Comparison of ENCODE assay signal across 10 cellular contexts in genomic region chr16:12260647-12261262, GRCh38.
DNase-seq lines count a peak whose midpoint lies in the region; ATAC-seq, FAIRE-seq and TF ChIP-seq lines count a peak whose summit lies in the region.
"Had no signal": no experiment of that assay in that cellular context is flagged by ENCODE, and none has a peak within 500 bp of the region (broad histone marks: within the 10 kb centered on the region; RNA-seq: fewer than 3 reads in every experiment).

No MANE protein-coding gene starts in this region.

- no peak overlapping the region for H3K4me3 Mint-ChIP-seq in chondrocyte (ENCODE audit: unreplicated experiment)
- no peak overlapping the region for H3K4me3 Mint-ChIP-seq in effector memory CD8-positive, alpha-beta T cell
- H3K4me3 Mint-ChIP-seq in activated T-cell treated with anti-CD3 and anti-CD28 coated beads, Interleukin-2, amount 50 U/mL, for 24 hours: no peak overlapping the region
- H3K4me3 Mint-ChIP-seq: activated naive CD8-positive, alpha-beta T cell treated with anti-CD3 and anti-CD28 coated beads, Interleukin-2, amount 50 U/mL, for 24 hours had no signal

- peaks cover 11% of the 10 kb centered on the region for H3K4me1 Mint-ChIP-seq in chondrocyte (ENCODE audit: low read depth)
- peaks cover 0 to 6% of the 10 kb centered on the region in 2 donors for H3K4me1 Mint-ChIP-seq in effector memory CD8-positive, alpha-beta T cell (ENCODE audit: low read depth in 2 of 2)
- no peaks in the 10 kb centered on the region for H3K4me1 Mint-ChIP-seq in activated T-cell treated with anti-CD3 and anti-CD28 coated beads, Interleukin-2, amount 50 U/mL, for 24 hours (ENCODE audit: low read depth)
- H3K4me1 Mint-ChIP-seq: activated naive CD8-positive, alpha-beta T cell treated with anti-CD3 and anti-CD28 coated beads, Interleukin-2, amount 50 U/mL, for 24 hours had no signal

- no peaks in the 10 kb centered on the region for H3K9me3 Mint-ChIP-seq in chondrocyte (ENCODE audit: low read depth)
- no peaks in the 10 kb centered on the region for H3K9me3 Mint-ChIP-seq in effector memory CD8-positive, alpha-beta T cell
- H3K9me3 Mint-ChIP-seq in activated T-cell treated with anti-CD3 and anti-CD28 coated beads, Interleukin-2, amount 50 U/mL, for 24 hours: no peaks in the 10 kb centered on the region
- H3K9me3 Mint-ChIP-seq: activated naive CD8-positive, alpha-beta T cell treated with anti-CD3 and anti-CD28 coated beads, Interleukin-2, amount 50 U/mL, for 24 hours had no signal

- ATAC-seq in A549: peak; percentile 89 to 99
- ATAC-seq in GM19351 (IDR thresholded peaks at IDR 0.05; ENCODE audit: unreplicated experiment): no peak
- no peak for ATAC-seq in effector memory CD8-positive, alpha-beta T cell (replicated peaks)
- no peak for ATAC-seq in HG03520 (IDR thresholded peaks at IDR 0.05; ENCODE audit: unreplicated experiment)
- ATAC-seq: activated naive CD8-positive, alpha-beta T cell treated with anti-CD3 and anti-CD28 coated beads, Interleukin-2, amount 50 U/mL, for 24 hours had no signal

- no peaks in the 10 kb centered on the region for H3K27me3 Mint-ChIP-seq in chondrocyte (ENCODE audit: low read depth)
- no peaks in the 10 kb centered on the region for H3K27me3 Mint-ChIP-seq in effector memory CD8-positive, alpha-beta T cell
- H3K27me3 Mint-ChIP-seq in activated T-cell treated with anti-CD3 and anti-CD28 coated beads, Interleukin-2, amount 50 U/mL, for 24 hours: no peaks in the 10 kb centered on the region
- H3K27me3 Mint-ChIP-seq: activated naive CD8-positive, alpha-beta T cell treated with anti-CD3 and anti-CD28 coated beads, Interleukin-2, amount 50 U/mL, for 24 hours had no signal

- CTCF ChIA-PET in A549 (lab: Yijun Ruan, JAX): interaction anchor here (0.6 to 2.7 kb wide), 10 partner anchors 10 to 731 kb away, joined by 3 to 13 read pairs (median 4); no protein-coding TSS in a partner anchor

- H3K4me3 ChIP-seq in A549: peak overlapping the region; percentile 34
- no peak overlapping the region for H3K4me3 ChIP-seq in MG63

- 7% methylated on average over 19 of the region's 31 CpGs for WGBS in A549 (ENCODE audit: missing lambda C conversion rate)

- H3K4me1 ChIP-seq in A549: peaks cover 15% of the 10 kb centered on the region

- no peak overlapping the region for H3K27ac Mint-ChIP-seq in chondrocyte (ENCODE audit: unreplicated experiment)
- no peak overlapping the region for H3K27ac Mint-ChIP-seq in effector memory CD8-positive, alpha-beta T cell
- no peak overlapping the region for H3K27ac Mint-ChIP-seq in activated T-cell treated with anti-CD3 and anti-CD28 coated beads, Interleukin-2, amount 50 U/mL, for 24 hours
- H3K27ac Mint-ChIP-seq: activated naive CD8-positive, alpha-beta T cell treated with anti-CD3 and anti-CD28 coated beads, Interleukin-2, amount 50 U/mL, for 24 hours had no signal

- POLR2A ChIA-PET in A549 (lab: Yijun Ruan, JAX): interaction anchor here (1.2 kb wide), 1 partner anchor 29 kb away, joined by 4 read pairs; no protein-coding TSS in a partner anchor

- no peak for FAIRE-seq in A549 (lab: Jason Lieb, UNC)

- H3K9me3 ChIP-seq in A549: no peaks in the 10 kb centered on the region
- no peaks in the 10 kb centered on the region for H3K9me3 ChIP-seq in MG63

- peak overlapping the region; percentile 71 for H3K4me2 ChIP-seq in A549

- no peaks in the 10 kb centered on the region for H3K27me3 ChIP-seq in MG63

- DNase-seq in A549 (ENCODE audit: low read depth in 1 of 2, low spot score in 1 of 2) (peak; percentile 64 to 71), MG63 (peak; percentile 14), chondrocyte (ENCODE audit: low spot score) (no peak), iris pigment epithelial cell (ENCODE audit: low read depth) (peak; percentile 36)
- DNase-seq in effector memory CD8-positive, alpha-beta T cell: no peak
- DNase-seq in activated T-cell treated with anti-CD3 and anti-CD28 coated beads, Interleukin-2, amount 50 U/mL, for 24 hours: no peak
- DNase-seq: activated naive CD8-positive, alpha-beta T cell treated with anti-CD3 and anti-CD28 coated beads, Interleukin-2, amount 50 U/mL, for 24 hours; NCI-H226 had no signal

- peaks cover 4% of the 10 kb centered on the region for H3K36me3 Mint-ChIP-seq in chondrocyte (ENCODE audit: low read depth)
- H3K36me3 Mint-ChIP-seq in effector memory CD8-positive, alpha-beta T cell (ENCODE audit: insufficient read depth): peaks cover 4% of the 10 kb centered on the region
- no peaks in the 10 kb centered on the region for H3K36me3 Mint-ChIP-seq in activated T-cell treated with anti-CD3 and anti-CD28 coated beads, Interleukin-2, amount 50 U/mL, for 24 hours (ENCODE audit: low read depth)

- TF ChIP-seq RAD21 in A549 (conservative IDR thresholded peaks at IDR 0.05 in 1 of 2, IDR thresholded peaks at IDR 0.05 in 1 of 2): peak in 1 of 2 experiments; percentile 27; a peak in 1 of 5 replicates

- peak overlapping the region in 1 of 2 experiments; percentile 25; a peak in 1 of 6 replicates for H3K27ac ChIP-seq in A549

- no peaks in the 10 kb centered on the region for H3K36me3 ChIP-seq in MG63

- TF ChIP-seq EP300 in A549 (IDR thresholded peaks at IDR 0.05): no peak

- TF ChIP-seq CTCF in A549 (IDR thresholded peaks at IDR 0.05) (0 out of 3 replicates have a peak, but pooled peaks have one; percentile 28), chondrocyte (IDR thresholded peaks at IDR 0.05) (peak; percentile 17)

- TF ChIP-seq POLR2A in A549 (IDR thresholded peaks at IDR 0.05; ENCODE audit: low read length): no peak

TF ChIP-seq in A549, 52 proteins besides CTCF, POLR2A, EP300 and RAD21:
- no peak for TF ChIP-seq ZC3H11A (IDR thresholded peaks at IDR 0.05)
- no peak for TF ChIP-seq ELK1 (IDR thresholded peaks at IDR 0.05; ENCODE audit: low read depth, low read length)
- TF ChIP-seq SMC3 (IDR thresholded peaks at IDR 0.05): 0 out of 3 replicates have a peak, but pooled peaks have one; percentile 23
- TF ChIP-seq JUN (IDR thresholded peaks at IDR 0.05): no peak
- no peak for TF ChIP-seq HMGXB4 (CRISPR knock-in tag; IDR thresholded peaks at IDR 0.05; ENCODE audit: borderline replicate concordance)
- TF ChIP-seq CHD2 (IDR thresholded peaks at IDR 0.05; ENCODE audit: low read length, partially characterized antibody): no peak
- no peak for TF ChIP-seq RFX5 (IDR thresholded peaks at IDR 0.05)
- no peak for TF ChIP-seq HES2 (IDR thresholded peaks at IDR 0.05)
- no peak for TF ChIP-seq GATA3 (IDR thresholded peaks at IDR 0.05; ENCODE audit: borderline replicate concordance)
- TF ChIP-seq FOSL2 (IDR thresholded peaks at IDR 0.05): no peak
- TF ChIP-seq FOSL2 (CRISPR knock-in tag; IDR thresholded peaks at IDR 0.05): no peak
- TF ChIP-seq MAX (IDR thresholded peaks at IDR 0.05): peak; percentile 36
- TF ChIP-seq MAZ (IDR thresholded peaks at IDR 0.05; ENCODE audit: borderline replicate concordance, low read depth, low read length): no peak
- no peak for TF ChIP-seq SREBF2 (IDR thresholded peaks at IDR 0.05)
- no peak for TF ChIP-seq TFCP2L1 (CRISPR knock-in tag; IDR thresholded peaks at IDR 0.05)

Comparison
In these comparisons a context has a peak if more than half of its experiments do, and no peak if none do; other contexts are left out.
1. ATAC-seq: peak in A549 (2 of 2); none in GM19351 (single experiment), effector memory CD8-positive, alpha-beta T cell (single experiment) and HG03520 (single experiment).
2. DNase-seq: peak in A549 (2 of 2), MG63 (single experiment) and iris pigment epithelial cell (single experiment); none in chondrocyte (single experiment), effector memory CD8-positive, alpha-beta T cell (0 of 3) and activated T-cell treated with anti-CD3 and anti-CD28 coated beads, Interleukin-2, amount 50 U/mL, for 24 hours (single experiment).